Comparison of ENCODE assay signal across 16 cellular contexts in the genomic region with DNA sequence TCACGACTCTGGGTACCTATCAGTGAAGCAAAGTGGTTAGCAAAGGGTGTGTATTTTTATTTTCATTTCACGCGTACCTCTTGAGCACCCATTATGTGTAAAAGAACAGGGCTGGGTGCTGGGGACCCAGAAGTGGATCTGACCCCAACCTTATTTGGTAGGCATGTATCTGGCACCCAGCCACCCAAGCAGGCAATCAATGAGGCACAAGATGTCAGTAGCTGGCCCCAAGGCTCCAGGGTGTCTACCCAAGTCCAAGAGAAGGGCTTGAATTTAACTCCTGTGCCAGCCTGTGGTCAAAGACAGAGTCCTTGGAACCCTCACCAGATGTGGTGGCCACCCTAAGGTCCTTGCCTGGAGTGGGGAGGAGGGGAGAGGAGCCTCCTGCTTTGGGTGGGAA. TPM values are rescaled to one million over a fixed set of nuclear protein-coding genes. Genes with fewer than 3 reads are reported as not detected.
DNase-seq lines count a peak whose midpoint lies in the region; ATAC-seq and TF ChIP-seq lines count a peak whose summit lies in the region.
"Had no signal": no experiment of that assay in that cellular context is flagged by ENCODE, and none has a peak within 500 bp of the region (broad histone marks: within the 10 kb centered on the region; RNA-seq: fewer than 3 reads in every experiment).

No MANE protein-coding gene starts in this region.

- no peaks in the 10 kb centered on the region for H4K20me1 ChIP-seq in mammary epithelial cell (ENCODE audit: insufficient read depth, low read length)

- DNase-seq in mammary epithelial cell (no peak), MCF 10A (ENCODE audit: unreplicated experiment) (no peak), naive B cell (no peak), upper lobe of right lung (no peak), DMS 273 treated with DMSO at 0.1 percent for 48 hours (lab: John Stamatoyannopoulos, UW) (no peak), SIG-M5 (lab: John Stamatoyannopoulos, UW) (no peak)
- no peak for DNase-seq in activated CD8-positive, alpha-beta T cell treated with anti-CD3 and anti-CD28 coated beads for 36 hours
- DNase-seq in stimulated activated CD4-positive, alpha-beta T cell treated with anti-CD3 and anti-CD28 coated beads, Interleukin-4, amount 100 ng/mL, for 1 hour = no peak
- DNase-seq: activated naive CD4-positive, alpha-beta T cell treated with anti-CD3 and anti-CD28 coated beads, Interleukin-2, amount 50 U/mL, for 16 hours; Calu3; effector memory CD4-positive, alpha-beta T cell; GF-D8; NCI-H1694 treated with DMSO at 0.1 percent for 48 hours; SK-N-SH had no signal

- dilution Hi-C loops in mammary epithelial cell (cut with HindIII; ENCODE audit: low sequenced_read_pairs) = no loop called here

- peaks cover 23% of the 10 kb centered on the region for H3K4me1 Mint-ChIP-seq in MCF 10A (ENCODE audit: insufficient read depth, unreplicated experiment)
- H3K4me1 Mint-ChIP-seq in activated CD8-positive, alpha-beta T cell treated with anti-CD3 and anti-CD28 coated beads for 36 hours (ENCODE audit: low read depth) = peaks cover 44% of the 10 kb centered on the region
- H3K4me1 Mint-ChIP-seq in naive B cell = peaks cover 65 to 85% (median 79%) of the 10 kb centered on the region in 3 donors

- CTCF ChIA-PET in mammary epithelial cell (lab: Charles Lee; ENCODE audit: low non-redundant PET) (no interaction called here), MCF 10A (lab: Yijun Ruan, JAX) (interaction anchor here (1.0 kb wide), 1 partner anchor 13 kb away, joined by 4 read pairs; no protein-coding TSS in a partner anchor)
- CTCF ChIA-PET in activated CD8-positive, alpha-beta T cell treated with anti-CD3 and anti-CD28 coated beads for 36 hours (lab: Charles Lee) = no interaction called here

- intact Hi-C loops in mammary epithelial cell (cut with micrococcal nuclease) (no loop called here), MCF 10A (cut with micrococcal nuclease) (no loop called here), upper lobe of right lung (cut with DNase I) (no loop called here)
- intact Hi-C loops in activated CD8-positive, alpha-beta T cell treated with anti-CD3 and anti-CD28 coated beads for 36 hours (cut with micrococcal nuclease) = no loop called here

- H3K27me3 ChIP-seq in mammary epithelial cell (ENCODE audit: insufficient read depth, low read length) (no peaks in the 10 kb centered on the region), upper lobe of right lung (no peaks in the 10 kb centered on the region)
- H3K27me3 ChIP-seq: breast epithelium had no signal

- H3K9me3 ChIP-seq in mammary epithelial cell (replicated peaks; ENCODE audit: insufficient read depth, low read length) = no peaks in the 10 kb centered on the region
- no peaks in the 10 kb centered on the region for H3K9me3 ChIP-seq in upper lobe of right lung
- H3K9me3 ChIP-seq: breast epithelium, SK-N-SH had no signal

- peak overlapping the region; percentile 50 for H3K4me2 ChIP-seq in mammary epithelial cell (ENCODE audit: insufficient read depth, low read depth, low read length)
- H3K4me2 ChIP-seq: SK-N-SH had no signal

- no peak overlapping the region for H3K4me3 Mint-ChIP-seq in MCF 10A (ENCODE audit: unreplicated experiment)
- no peak overlapping the region for H3K4me3 Mint-ChIP-seq in activated CD8-positive, alpha-beta T cell treated with anti-CD3 and anti-CD28 coated beads for 36 hours
- H3K4me3 Mint-ChIP-seq in naive B cell = peak overlapping the region in 5 of 8 donors; percentile 3 to 57 (median 17)

- BruUV-seq in mammary epithelial cell (replicated peaks; lab: Mats Ljungman, UMichigan) = TSS peak; percentile 24
- no TSS peak for BruUV-seq in MCF 10A (replicated peaks; lab: Mats Ljungman, UMichigan)

- in situ Hi-C loops in mammary epithelial cell (cut with MboI; ENCODE audit: low sequenced_read_pairs in 2 of 2) = no loop called here

- H3K27ac ChIP-seq in mammary epithelial cell (ENCODE audit: insufficient read depth, low read depth, low read length) = no peak overlapping the region
- peak overlapping the region; percentile 51 for H3K27ac ChIP-seq in upper lobe of right lung

- H3K4me1 ChIP-seq in mammary epithelial cell (ENCODE audit: insufficient read depth, low read length) (peaks cover 59% of the 10 kb centered on the region), upper lobe of right lung (peaks cover 60% of the 10 kb centered on the region)

- TF ChIP-seq CTCF in mammary epithelial cell (conservative IDR thresholded peaks at IDR 0.05 in 1 of 2, IDR thresholded peaks at IDR 0.05 in 1 of 2; ENCODE audit: extremely low read depth in 1 of 2, insufficient read depth in 1 of 2, low read depth in 1 of 2, low read length in 2 of 2) = no peak
- no peak for TF ChIP-seq CTCF in MCF 10A (IDR thresholded peaks at IDR 0.05; ENCODE audit: unreplicated experiment)
- TF ChIP-seq CTCF in activated CD8-positive, alpha-beta T cell treated with anti-CD3 and anti-CD28 coated beads for 36 hours (IDR thresholded peaks at IDR 0.05) = no peak
- no peak for TF ChIP-seq CTCF in upper lobe of right lung (IDR thresholded peaks at IDR 0.05)

- no peak overlapping the region for H3K9ac ChIP-seq in mammary epithelial cell (ENCODE audit: insufficient read depth, low read length)
- H3K9ac ChIP-seq: SK-N-SH had no signal

- no peak for ATAC-seq in activated CD8-positive, alpha-beta T cell treated with anti-CD3 and anti-CD28 coated beads for 36 hours
- ATAC-seq in naive B cell (ENCODE audit: low read depth in 2 of 2) (no peak), upper lobe of right lung (no peak)

- H3K4me3 ChIP-seq in mammary epithelial cell (replicated peaks in 1 of 3; ENCODE audit: insufficient read depth in 1 of 3, low read depth in 2 of 3, low read length in 3 of 3) (no peak overlapping the region), upper lobe of right lung (no peak overlapping the region)
- H3K4me3 ChIP-seq: breast epithelium, lung had no signal

- H3K36me3 ChIP-seq in mammary epithelial cell (ENCODE audit: insufficient read depth, low read length) = peaks cover 6% of the 10 kb centered on the region
- peaks cover 45% of the 10 kb centered on the region for H3K36me3 ChIP-seq in upper lobe of right lung
- H3K36me3 ChIP-seq: breast epithelium had no signal

- H2AFZ ChIP-seq in mammary epithelial cell (ENCODE audit: low read depth, low read length) = no peak overlapping the region

- H3K79me2 ChIP-seq in mammary epithelial cell (ENCODE audit: insufficient read depth, low read length) = peaks cover 86% of the 10 kb centered on the region

- H3K9me3 Mint-ChIP-seq in MCF 10A (ENCODE audit: unreplicated experiment) (no peaks in the 10 kb centered on the region), naive B cell (no peaks in the 10 kb centered on the region)
- no peaks in the 10 kb centered on the region for H3K9me3 Mint-ChIP-seq in activated CD8-positive, alpha-beta T cell treated with anti-CD3 and anti-CD28 coated beads for 36 hours

- H3K27me3 Mint-ChIP-seq in MCF 10A (ENCODE audit: insufficient read depth, unreplicated experiment) = no peaks in the 10 kb centered on the region
- H3K27me3 Mint-ChIP-seq in activated CD8-positive, alpha-beta T cell treated with anti-CD3 and anti-CD28 coated beads for 36 hours = no peaks in the 10 kb centered on the region
- no peaks in the 10 kb centered on the region for H3K27me3 Mint-ChIP-seq in naive B cell

- POLR2A ChIA-PET in MCF 10A (lab: Yijun Ruan, JAX) = interaction anchor here (0.9 kb wide), 1 partner anchor 457 kb away, joined by 3 read pairs; a partner anchor contains a TSS
- POLR2A ChIA-PET in activated CD8-positive, alpha-beta T cell treated with anti-CD3 and anti-CD28 coated beads for 36 hours (lab: Charles Lee) = interaction anchor here (0.9 kb wide), 1 partner anchor 35 kb away, joined by 3 read pairs; no protein-coding TSS in a partner anchor

- H3K36me3 Mint-ChIP-seq in MCF 10A (ENCODE audit: insufficient read depth, unreplicated experiment) (no peaks in the 10 kb centered on the region), naive B cell (peaks cover 15 to 25% of the 10 kb centered on the region in 2 donors)
- peaks cover 17% of the 10 kb centered on the region for H3K36me3 Mint-ChIP-seq in activated CD8-positive, alpha-beta T cell treated with anti-CD3 and anti-CD28 coated beads for 36 hours (ENCODE audit: low read depth)

- H3K27ac Mint-ChIP-seq in MCF 10A (ENCODE audit: low read depth, unreplicated experiment) (no peak overlapping the region), naive B cell (peak overlapping the region in 3 of 6 donors; percentile 16 to 85 (median 24))
- H3K27ac Mint-ChIP-seq in activated CD8-positive, alpha-beta T cell treated with anti-CD3 and anti-CD28 coated beads for 36 hours = peak overlapping the region; percentile 22

- 100% methylated on average over 3 of the region's 3 CpGs for WGBS in mammary epithelial cell (ENCODE audit: low coverage, missing lambda C conversion rate)

RNA-seq across cellular contexts. Expression of a gene that starts 5.7 kb away (rescaled TPM):
- total RNA-seq in mammary epithelial cell (1 to 10 TPM; 6.0 to 7.5 TPM), MCF 10A (2022) (2.0 and 2.7 TPM in 2 replicates), upper lobe of right lung (62.8 TPM)
- polyA plus RNA-seq in mammary epithelial cell (11.3 TPM), naive B cell (ENCODE audit: low read depth in 6 of 6) (10 to 100 TPM in 5 of 6 donors, 1 to 10 TPM in 1; 9.7 to 20.7 (median 14.4) TPM)
- 8.8 TPM for polyA minus RNA-seq in mammary epithelial cell
- total RNA-seq in activated CD8-positive, alpha-beta T cell treated with anti-CD3 and anti-CD28 coated beads for 36 hours = 10 to 100 TPM; 10.1 to 10.4 TPM

RNA-seq across cellular contexts. Expression of a gene that starts 22.0 kb away (rescaled TPM):
- total RNA-seq in mammary epithelial cell = 10 to 100 TPM in 1 of 2 donors, under 1 TPM in 1; 0.83 to 17.3 TPM
- 10.7 TPM for polyA plus RNA-seq in mammary epithelial cell
- polyA minus RNA-seq in mammary epithelial cell = 7.1 TPM
- 8.1 and 13.4 TPM in 2 replicates for total RNA-seq in MCF 10A (2022)
- 10 to 100 TPM; 50.0 TPM for total RNA-seq in activated CD8-positive, alpha-beta T cell treated with anti-CD3 and anti-CD28 coated beads for 36 hours
- under 1 TPM in 3 of 6 donors, not detected in 3; 0.24 to 0.62 (median 0.45) TPM for polyA plus RNA-seq in naive B cell (ENCODE audit: low read depth in 6 of 6)
- total RNA-seq in upper lobe of right lung = 0.67 TPM

Comparison
In these comparisons a context has a peak if more than half of its experiments do, and no peak if none do; other contexts are left out.
1. H3K4me3 Mint-ChIP-seq: peak in naive B cell (5 of 8); none in MCF 10A (single experiment) and activated CD8-positive, alpha-beta T cell treated with anti-CD3 and anti-CD28 coated beads for 36 hours (single experiment).